ENCODE assay signal across 21 cellular contexts in the genomic region with DNA sequence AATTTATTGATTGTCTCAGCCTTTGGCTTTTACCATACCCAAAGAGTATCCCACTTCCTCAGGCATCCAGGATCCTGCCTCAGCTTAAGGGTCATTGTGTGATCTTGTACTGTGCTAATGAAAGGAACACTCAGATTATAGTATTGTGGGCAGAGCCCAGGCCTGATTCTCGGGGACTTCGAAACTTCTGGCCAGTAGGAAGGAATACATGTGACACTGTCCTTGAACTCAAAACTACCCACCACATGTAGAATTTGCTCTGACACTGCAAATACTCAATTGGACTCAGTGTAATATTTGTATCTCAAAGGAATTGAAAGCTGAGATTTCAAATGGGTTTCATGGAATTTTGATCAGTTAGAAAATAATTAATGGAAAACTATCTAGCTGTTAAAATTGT. TPM values are rescaled to one million over a fixed set of nuclear protein-coding genes. Genes with fewer than 3 reads are reported as not detected.
A peak's percentile ranks its signal among the peaks of the same experiment; 100 is the strongest.
DNase-seq lines count a peak whose midpoint lies in the region; ATAC-seq, FAIRE-seq and TF ChIP-seq lines count a peak whose summit lies in the region.
"Had no signal": no experiment of that assay in that cellular context is flagged by ENCODE, and none has a peak within 500 bp of the region (broad histone marks: within the 10 kb centered on the region; RNA-seq: fewer than 3 reads in every experiment).

No MANE protein-coding gene starts in this region.

- no peaks in the 10 kb centered on the region for H3K4me1 ChIP-seq in colonic mucosa

- TF ChIP-seq POLR2A in H54 (IDR thresholded peaks at IDR 0.05; ENCODE audit: low read depth, low read length) = no peak

- no peaks in the 10 kb centered on the region for H3K27me3 ChIP-seq in colonic mucosa

- peak overlapping the region; percentile 41 for H3K27ac Mint-ChIP-seq in T-helper 17 cell

- intact Hi-C loops in colonic mucosa (cut with DNase I) = no loop called here

- ATAC-seq in T-helper 17 cell = no peak
- no peak for ATAC-seq in HG02678 (IDR thresholded peaks at IDR 0.05; ENCODE audit: unreplicated experiment)

- peak; percentile 26 for FAIRE-seq in GM19239 (lab: Jason Lieb, UNC)
- peak; percentile 23 for FAIRE-seq in H54 (lab: Jason Lieb, UNC)
- FAIRE-seq: GM12892 had no signal

- no peak overlapping the region for H3K4me3 Mint-ChIP-seq in T-helper 17 cell
- H3K4me3 Mint-ChIP-seq: CD4-positive, alpha-beta memory T cell had no signal

- no peaks in the 10 kb centered on the region for H3K36me3 ChIP-seq in colonic mucosa

- no peak overlapping the region for H3K9ac ChIP-seq in colonic mucosa (ENCODE audit: low read depth in 2 of 2, low read length in 2 of 2)

- no peak overlapping the region for H3K4me3 ChIP-seq in colonic mucosa

- H3K27me3 Mint-ChIP-seq in T-helper 17 cell = no peaks in the 10 kb centered on the region
- H3K27me3 Mint-ChIP-seq: CD4-positive, alpha-beta memory T cell had no signal

- DNase-seq in GM19239 (ENCODE audit: insufficient read length, low spot score) (no peak), H54 (ENCODE audit: insufficient read length, low spot score) (no peak), T-helper 17 cell (no peak), foreskin melanocyte (peak; percentile 92), colonic mucosa (no peak), KG1 (lab: John Stamatoyannopoulos, UW) (no peak), superior temporal gyrus (ENCODE audit: extremely low spot score) (no peak)
- DNase-seq: C1 segment of cervical spinal cord; Calu3; CD4-positive, alpha-beta memory T cell; COR-L47; DMS53; DMS79 treated with DMSO at 0.1 percent for 48 hours; GF-D8; GOT3; H7; HCEC 1CT had no signal

- H3K4me1 Mint-ChIP-seq in T-helper 17 cell = peaks cover 15% of the 10 kb centered on the region

- no peaks in the 10 kb centered on the region for H3K36me3 Mint-ChIP-seq in T-helper 17 cell (ENCODE audit: low read depth)

- H3K9me3 ChIP-seq in T-helper 17 cell (ENCODE audit: control insufficient read depth, low read length, poor library complexity, severe bottlenecking) (no peaks in the 10 kb centered on the region), colonic mucosa (no peaks in the 10 kb centered on the region)

- no peak overlapping the region for H3K27ac ChIP-seq in colonic mucosa

- TF ChIP-seq CTCF in colonic mucosa (IDR thresholded peaks at IDR 0.05) = no peak

RNA-seq across cellular contexts. Expression of a gene that starts 15.9 kb away (rescaled TPM):
- total RNA-seq in T-helper 17 cell (10 to 100 TPM; 55.5 to 67.2 TPM), colonic mucosa (10 to 100 TPM; 22.6 to 32.3 TPM)

RNA-seq across cellular contexts. Expression of a gene that starts 51.2 kb away (rescaled TPM):
- not detected for total RNA-seq in T-helper 17 cell
- total RNA-seq in colonic mucosa = 1 to 10 TPM in 1 of 2 donors, not detected in 1; 3.2 TPM
- total RNA-seq: A673; Calu3; CD4-positive, alpha-beta memory T cell; Daoy had no signal
